ENCODE assay signal across 35 cellular contexts in the genomic region with DNA sequence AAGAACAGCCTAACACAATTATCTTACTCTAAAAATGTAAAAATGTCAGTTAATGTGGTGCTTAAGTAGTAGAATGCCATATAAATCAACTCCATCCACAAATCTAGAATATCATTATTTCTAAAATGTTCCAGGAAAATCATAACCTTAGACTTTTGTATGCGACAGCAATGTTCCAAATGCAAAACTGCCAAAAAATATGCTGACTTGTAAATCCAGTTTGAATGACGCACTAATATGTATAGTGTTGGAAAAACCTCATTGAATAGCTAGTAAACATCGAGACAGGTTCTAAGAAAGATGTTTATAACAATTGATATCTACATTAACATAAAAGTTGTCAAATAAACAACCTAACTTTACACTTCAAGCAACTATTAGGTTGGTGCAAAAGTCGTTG.
"Had no signal": no experiment of that assay in that cellular context is flagged by ENCODE, and none has a peak within 500 bp of the region (broad histone marks: within the 10 kb centered on the region; RNA-seq: fewer than 3 reads in every experiment).

No MANE protein-coding gene starts in this region.

- H3K9me3 ChIP-seq: MG63 had no signal

- H3K4me3 ChIP-seq: MG63 had no signal

- DNase-seq: Kasumi-1, MG63, MM.1S, MV-4-11, NCI-H1048, NCI-H1092, NCI-H1092 treated with DMSO at 0.1 percent for 48 hours, NCI-H1105, NCI-H1105 treated with DMSO at 0.1 percent for 48 hours, NCI-H1417, NCI-H1417 treated with DMSO at 0.1 percent for 48 hours, NCI-H1436, NCI-H1436 treated with DMSO at 0.1 percent for 48 hours, NCI-H146, NCI-H1694, NCI-H1694 treated with DMSO at 0.1 percent for 48 hours, NCI-H187, NCI-H187 treated with DMSO at 0.1 percent for 48 hours, NCI-H1930, NCI-H2029, NCI-H2029 treated with DMSO at 0.1 percent for 48 hours, NCI-H2081, NCI-H2081 treated with DMSO at 0.1 percent for 48 hours, NCI-H2107, NCI-H2171, NCI-H2171 treated with DMSO at 0.1 percent for 48 hours, NCI-H2227 treated with DMSO at 0.1 percent for 48 hours, NCI-H226, NCI-H345, NCI-H446, NCI-H446 treated with DMSO at 0.1 percent for 48 hours, NCI-H510A, NCI-H510A treated with DMSO at 0.1 percent for 48 hours, NCI-H524, NCI-H524 treated with DMSO at 0.1 percent for 48 hours had no signal

- H3K27me3 ChIP-seq: MG63 had no signal

- H3K36me3 ChIP-seq: MG63 had no signal
